In genomic region chr2:42046819-42047487, GRCh38 we compare ENCODE assay signal across 8 cellular contexts. TPM values are rescaled to one million over a fixed set of nuclear protein-coding genes. Genes with fewer than 3 reads are reported as not detected.
DNase-seq lines count a peak whose midpoint lies in the region; ATAC-seq and TF ChIP-seq lines count a peak whose summit lies in the region.

No MANE protein-coding gene starts in this region.

- peak overlapping the region; percentile 72 for H3K4me3 ChIP-seq in fibroblast of villous mesenchyme (ENCODE audit: low read depth, low read length)

- ATAC-seq in stimulated activated naive CD8-positive, alpha-beta T cell treated with anti-CD3 and anti-CD28 coated beads, Interleukin-15, Interleukin-2, amounts not matched to agents 100 U/mL and 50 U/mL, for 24 hours: no peak

- no peaks in the 10 kb centered on the region for H3K36me3 Mint-ChIP-seq in stimulated activated naive CD8-positive, alpha-beta T cell treated with anti-CD3 and anti-CD28 coated beads, Interleukin-15, Interleukin-2, amounts not matched to agents 100 ng/mL and 50 ng/mL, for 24 hours (ENCODE audit: low read depth)

- no peaks in the 10 kb centered on the region for H3K4me1 Mint-ChIP-seq in stimulated activated naive CD8-positive, alpha-beta T cell treated with anti-CD3 and anti-CD28 coated beads, Interleukin-15, Interleukin-2, amounts not matched to agents 100 ng/mL and 50 ng/mL, for 24 hours (ENCODE audit: low read depth)

- no peaks in the 10 kb centered on the region for H3K9me3 Mint-ChIP-seq in stimulated activated naive CD8-positive, alpha-beta T cell treated with anti-CD3 and anti-CD28 coated beads, Interleukin-15, Interleukin-2, amounts not matched to agents 100 ng/mL and 50 ng/mL, for 24 hours

- no peak overlapping the region for H3K27ac Mint-ChIP-seq in stimulated activated naive CD8-positive, alpha-beta T cell treated with anti-CD3 and anti-CD28 coated beads, Interleukin-15, Interleukin-2, amounts not matched to agents 100 ng/mL and 50 ng/mL, for 24 hours

- no peak for DNase-seq in stimulated activated naive CD8-positive, alpha-beta T cell treated with anti-CD3 and anti-CD28 coated beads, Interleukin-15, Interleukin-2, amounts not matched to agents 100 U/mL and 50 U/mL, for 24 hours
- DNase-seq in SW480 (ENCODE audit: low spot score): peak; percentile 17
- peak; percentile 78 for DNase-seq in fibroblast of villous mesenchyme (ENCODE audit: low read depth)
- DNase-seq in posterior vena cava (ENCODE audit: low spot score): peak; percentile 85
- no peak for DNase-seq in cortex of kidney (lab: John Stamatoyannopoulos, UW)
- DNase-seq in amniotic stem cell (lab: John Stamatoyannopoulos, UW): no peak
- no peak for DNase-seq in middle frontal gyrus (ENCODE audit: extremely low spot score, low spot score)

- no peak for TF ChIP-seq CTCF in fibroblast of villous mesenchyme (IDR thresholded peaks at IDR 0.05; ENCODE audit: insufficient read depth, low read depth, low read length)

- intact Hi-C loops in posterior vena cava (cut with DNase I): no loop called here

- H3K4me3 Mint-ChIP-seq in stimulated activated naive CD8-positive, alpha-beta T cell treated with anti-CD3 and anti-CD28 coated beads, Interleukin-15, Interleukin-2, amounts not matched to agents 100 ng/mL and 50 ng/mL, for 24 hours: peak overlapping the region; percentile 65

- peaks cover 66% of the 10 kb centered on the region for H3K27me3 Mint-ChIP-seq in stimulated activated naive CD8-positive, alpha-beta T cell treated with anti-CD3 and anti-CD28 coated beads, Interleukin-15, Interleukin-2, amounts not matched to agents 100 ng/mL and 50 ng/mL, for 24 hours

RNA-seq across cellular contexts. Expression of gene PKDCC, which starts 0.9 kb away (rescaled TPM):
- total RNA-seq in fibroblast of villous mesenchyme (8.2 and 31.2 TPM in 2 replicates), posterior vena cava (100 to 1,000 TPM; 137 to 169 TPM)

Comparison
In these comparisons a context has a peak if more than half of its experiments do, and no peak if none do; other contexts are left out.
1. DNase-seq: peak in SW480 (single experiment), fibroblast of villous mesenchyme (single experiment) and posterior vena cava (single experiment); none in stimulated activated naive CD8-positive, alpha-beta T cell treated with anti-CD3 and anti-CD28 coated beads, Interleukin-15, Interleukin-2, amounts not matched to agents 100 U/mL and 50 U/mL, for 24 hours (single experiment), cortex of kidney (single experiment), amniotic stem cell (single experiment) and middle frontal gyrus (single experiment).